18 cellular contexts compared by ENCODE assay signal in the genomic region with DNA sequence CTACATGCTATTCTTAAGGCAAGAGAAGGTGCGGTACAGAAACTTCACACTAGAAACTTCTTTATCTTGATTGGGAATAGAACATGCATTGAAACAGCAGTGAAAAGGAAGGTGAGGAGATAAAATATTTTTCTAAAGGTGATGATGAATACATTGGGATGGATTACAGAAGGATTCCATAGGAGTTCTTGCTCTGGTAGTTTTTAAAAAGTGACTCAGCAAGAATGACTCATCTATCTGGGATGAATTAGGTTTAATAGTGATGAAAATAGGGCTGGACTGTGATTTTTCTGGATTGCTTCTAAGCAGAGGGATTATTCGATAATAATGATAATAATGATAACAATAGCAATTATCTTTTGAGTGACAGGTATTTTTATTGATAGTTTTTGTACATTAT.
DNase-seq lines count a peak whose midpoint lies in the region; ATAC-seq, FAIRE-seq and TF ChIP-seq lines count a peak whose summit lies in the region.
"Had no signal": no experiment of that assay in that cellular context is flagged by ENCODE, and none has a peak within 500 bp of the region (broad histone marks: within the 10 kb centered on the region; RNA-seq: fewer than 3 reads in every experiment).

No MANE protein-coding gene starts in this region.

- no TSS peak for BruUV-seq in MCF 10A (replicated peaks; lab: Mats Ljungman, UMichigan)
- no TSS peak for BruUV-seq in PC-9 (replicated peaks; lab: Mats Ljungman, UMichigan)

- peaks cover 25% of the 10 kb centered on the region for H3K9me3 Mint-ChIP-seq in MCF 10A (ENCODE audit: unreplicated experiment)

- no peaks in the 10 kb centered on the region for H3K36me3 ChIP-seq in breast epithelium
- H3K36me3 ChIP-seq in PC-9 (ENCODE audit: low read depth): no peaks in the 10 kb centered on the region
- no peaks in the 10 kb centered on the region for H3K36me3 ChIP-seq in adrenal gland (replicated peaks in 1 of 2)
- H3K36me3 ChIP-seq: BE2C, MG63 had no signal

- CTCF ChIA-PET in MCF 10A (lab: Yijun Ruan, JAX) (no interaction called here), PC-9 (lab: Charles Lee) (no interaction called here)

- no peaks in the 10 kb centered on the region for H3K4me1 Mint-ChIP-seq in MCF 10A (ENCODE audit: insufficient read depth, unreplicated experiment)
- H3K4me1 Mint-ChIP-seq: CD4-positive, CD25-positive, alpha-beta regulatory T cell had no signal

- H3K27ac Mint-ChIP-seq in MCF 10A (ENCODE audit: low read depth, unreplicated experiment): no peak overlapping the region
- H3K27ac Mint-ChIP-seq: CD4-positive, CD25-positive, alpha-beta regulatory T cell had no signal

- intact Hi-C loops in breast epithelium (cut with DNase I; ENCODE audit: low total_unique reads): no loop called here
- intact Hi-C loops in MCF 10A (cut with micrococcal nuclease): no loop called here
- intact Hi-C loops in PC-9 (cut with micrococcal nuclease; ENCODE audit: unreplicated experiment): no loop called here
- intact Hi-C loops in adrenal gland (cut with DNase I): no loop called here

- H3K4me3 ChIP-seq in breast epithelium (no peak overlapping the region), PC-9 (no peak overlapping the region), adrenal gland (no peak overlapping the region)
- H3K4me3 ChIP-seq: MG63 had no signal

- no peak for TF ChIP-seq CTCF in breast epithelium (IDR thresholded peaks at IDR 0.05)
- TF ChIP-seq CTCF in MCF 10A (IDR thresholded peaks at IDR 0.05; ENCODE audit: unreplicated experiment): no peak
- no peak for TF ChIP-seq CTCF in PC-9 (conservative IDR thresholded peaks at IDR 0.05)
- no peak for TF ChIP-seq CTCF in adrenal gland (IDR thresholded peaks at IDR 0.05)

- FAIRE-seq in urothelium cell line (lab: Jason Lieb, UNC): no peak
- no peak for FAIRE-seq in frontal cortex (lab: Jason Lieb, UNC)

- H3K27me3 Mint-ChIP-seq in MCF 10A (ENCODE audit: insufficient read depth, unreplicated experiment): no peaks in the 10 kb centered on the region

- DNase-seq in breast epithelium (ENCODE audit: low spot score in 2 of 2): no peak
- DNase-seq in MCF 10A (ENCODE audit: unreplicated experiment): no peak
- DNase-seq in RKO (ENCODE audit: low spot score): peak; percentile 8
- peak; percentile 33 for DNase-seq in urothelium cell line (ENCODE audit: low spot score)
- no peak for DNase-seq in frontal cortex (ENCODE audit: low spot score in 2 of 2)
- DNase-seq in PC-9: no peak
- DNase-seq in adrenal gland: no peak
- DNase-seq: 8988T; BE2C; CD4-positive, CD25-positive, alpha-beta regulatory T cell; COR-L47; GF-D8; MG63; NCI-H1048; NCI-H1436; NCI-H2029; SHP77 treated with DMSO at 0.1 percent for 48 hours had no signal

- H3F3A ChIP-seq in PC-9 (ENCODE audit: insufficient read depth, low read depth): no peaks in the 10 kb centered on the region

- H3K36me3 Mint-ChIP-seq in MCF 10A (ENCODE audit: insufficient read depth, unreplicated experiment): no peaks in the 10 kb centered on the region
- H3K36me3 Mint-ChIP-seq: CD4-positive, CD25-positive, alpha-beta regulatory T cell had no signal

- H3K79me2 ChIP-seq in PC-9 (ENCODE audit: low read depth): no peaks in the 10 kb centered on the region

- peak overlapping the region; percentile 3 to 60 for H3K27ac ChIP-seq in breast epithelium
- no peak overlapping the region for H3K27ac ChIP-seq in PC-9
- H3K27ac ChIP-seq in adrenal gland: no peak overlapping the region

- H2AFZ ChIP-seq in PC-9: no peak overlapping the region

- 77 to 85% (median 79%) methylated on average over 2 of the region's 2 CpGs for WGBS in adrenal gland, 4 donors

- TF ChIP-seq POLR2A in breast epithelium (IDR thresholded peaks at IDR 0.05) (no peak), adrenal gland (IDR thresholded peaks at IDR 0.05) (no peak)

- H3K4me3 Mint-ChIP-seq in MCF 10A (ENCODE audit: unreplicated experiment): no peak overlapping the region
- H3K4me3 Mint-ChIP-seq: CD4-positive, CD25-positive, alpha-beta regulatory T cell had no signal

- no peaks in the 10 kb centered on the region for H3K4me1 ChIP-seq in breast epithelium
- no peaks in the 10 kb centered on the region for H3K4me1 ChIP-seq in PC-9 (replicated peaks; ENCODE audit: insufficient read depth)
- no peaks in the 10 kb centered on the region for H3K4me1 ChIP-seq in adrenal gland (replicated peaks in 1 of 2)
- H3K4me1 ChIP-seq: BE2C had no signal

- H3K9me3 ChIP-seq in breast epithelium (no peaks in the 10 kb centered on the region), PC-9 (ENCODE audit: insufficient read depth, low read depth) (no peaks in the 10 kb centered on the region), adrenal gland (replicated peaks in 1 of 3) (no peaks in the 10 kb centered on the region)
- H3K9me3 ChIP-seq: BE2C had no signal

- POLR2A ChIA-PET in MCF 10A (lab: Yijun Ruan, JAX) (no interaction called here), PC-9 (lab: Charles Lee; ENCODE audit: unreplicated experiment) (no interaction called here)

- H4K20me1 ChIP-seq in PC-9 (ENCODE audit: insufficient read depth): no peaks in the 10 kb centered on the region

- H3K9me2 ChIP-seq in PC-9 (ENCODE audit: insufficient read depth): no peaks in the 10 kb centered on the region

- peak; percentile 36 for ATAC-seq in esophagus mucosa

- H3K4me2 ChIP-seq in PC-9: no peak overlapping the region

- no peaks in the 10 kb centered on the region for H3K27me3 ChIP-seq in breast epithelium
- peaks cover 14% of the 10 kb centered on the region for H3K27me3 ChIP-seq in PC-9 (ENCODE audit: insufficient read depth, low read depth)
- no peaks in the 10 kb centered on the region for H3K27me3 ChIP-seq in adrenal gland
- H3K27me3 ChIP-seq: BE2C, MG63 had no signal

Comparison
In these comparisons a context has a peak if more than half of its experiments do, and no peak if none do; other contexts are left out.
1. DNase-seq: peak in RKO (single experiment) and urothelium cell line (single experiment); none in breast epithelium (0 of 2), MCF 10A (single experiment), frontal cortex (0 of 2), PC-9 (0 of 2) and adrenal gland (0 of 7).
2. H3K27ac ChIP-seq: peak in breast epithelium (2 of 2); none in PC-9 (single experiment) and adrenal gland (0 of 5).